8 cellular contexts compared by ENCODE assay signal in genomic region chr16:11797166-11797956, GRCh38.
DNase-seq lines count a peak whose midpoint lies in the region; ATAC-seq lines count a peak whose summit lies in the region.

Gene ZC3H7A, minus strand, starts transcription at chr16:11797258. Its CDS starts 14,904 bp downstream, at chr16:11782354.

- peak; percentile 89 for ATAC-seq in GM19467 (IDR thresholded peaks at IDR 0.05; ENCODE audit: unreplicated experiment)

- DNase-seq in COLO668 (lab: John Stamatoyannopoulos, UW; ENCODE audit: unreplicated experiment): peak; percentile 98
- peak; percentile 80 for DNase-seq in HS-5 (ENCODE audit: low read depth)
- DNase-seq in NK-92 (lab: John Stamatoyannopoulos, UW; ENCODE audit: unreplicated experiment): peak; percentile 55
- DNase-seq in activated CD8-positive, alpha-beta memory T cell treated with anti-CD3 and anti-CD28 coated beads for 24 hours: peak; percentile 94
- DNase-seq in effector CD8-positive, alpha-beta T cell (lab: John Stamatoyannopoulos, UW): peak; percentile 87
- peak; percentile 97 for DNase-seq in medulla oblongata (ENCODE audit: extremely low spot score)
- peak; percentile 86 for DNase-seq in stimulated activated CD8-positive, alpha-beta memory T cell treated with anti-CD3 and anti-CD28 coated beads, Interleukin-12 subunit alpha, Interleukin-12 subunit beta, amount 100 ng/mL, for 1 hour (ENCODE audit: low read depth)

Comparison
In these comparisons a context has a peak if more than half of its experiments do, and no peak if none do; other contexts are left out.
1. Peak in every context shown above with its lines: DNase-seq and ATAC-seq.